Comparison of ENCODE assay signal across 15 cellular contexts in the genomic region with DNA sequence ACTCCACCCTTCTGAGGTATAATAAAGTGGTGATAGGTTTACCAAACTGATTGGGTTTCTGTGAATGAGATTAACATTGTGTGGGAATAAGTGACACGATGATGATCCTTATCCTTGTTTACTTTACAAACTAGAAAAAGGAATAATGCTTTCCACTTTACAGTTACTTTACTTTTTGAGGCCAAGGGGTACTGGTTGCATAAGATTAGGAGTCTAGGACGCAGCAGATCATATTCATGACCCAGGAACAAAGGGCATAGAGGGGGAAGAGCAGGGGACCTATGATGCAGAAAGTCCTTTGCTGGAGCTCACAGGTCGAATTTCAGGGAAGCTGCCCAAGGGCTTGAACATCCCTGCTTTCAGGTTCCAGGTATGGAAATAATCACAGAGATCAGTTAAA. TPM values are rescaled to one million over a fixed set of nuclear protein-coding genes. Genes with fewer than 3 reads are reported as not detected.
DNase-seq lines count a peak whose midpoint lies in the region; ATAC-seq and TF ChIP-seq lines count a peak whose summit lies in the region.
"Had no signal": no experiment of that assay in that cellular context is flagged by ENCODE, and none has a peak within 500 bp of the region (broad histone marks: within the 10 kb centered on the region; RNA-seq: fewer than 3 reads in every experiment).

No MANE protein-coding gene starts in this region.

- peaks cover 19% of the 10 kb centered on the region for H3K4me1 ChIP-seq in CD8-positive, alpha-beta memory T cell (ENCODE audit: insufficient read depth, low read length)
- H3K4me1 ChIP-seq in left lung (peaks cover 3 to 32% of the 10 kb centered on the region in 2 donors), skeletal muscle tissue (ENCODE audit: control insufficient read depth in 3 of 3, insufficient read depth in 3 of 3, low read length in 3 of 3) (peaks cover 26 to 49% (median 27%) of the 10 kb centered on the region in 3 donors)
- H3K4me1 ChIP-seq: breast epithelium, testis had no signal

- CTCF ChIA-PET in CD8-positive, alpha-beta memory T cell (lab: Charles Lee), result no interaction called here
- CTCF ChIA-PET in GM10248 (lab: Yijun Ruan, JAX), result interaction anchor here (1.8 to 4.1 kb wide), 2 partner anchors 11 to 12 kb away, joined by 4 to 28 read pairs; no protein-coding TSS in a partner anchor

- peak overlapping the region in 3 of 8 donors; percentile 13 to 29 (median 19) for H3K27ac Mint-ChIP-seq in CD8-positive, alpha-beta memory T cell

- peaks cover 35% of the 10 kb centered on the region in 3 donors for H3K4me1 Mint-ChIP-seq in CD8-positive, alpha-beta memory T cell

- H3K27me3 Mint-ChIP-seq in CD8-positive, alpha-beta memory T cell, result no peaks in the 10 kb centered on the region

- DNase-seq in CD8-positive, alpha-beta memory T cell, result no peak
- no peak for DNase-seq in WERI-Rb-1
- no peak for DNase-seq in left lung
- DNase-seq in GM10248 (ENCODE audit: extremely low spot score), result no peak
- no peak for DNase-seq in effector CD4-positive, alpha-beta T cell
- DNase-seq: activated CD8-positive, alpha-beta memory T cell treated with anti-CD3 and anti-CD28 coated beads, Interleukin-2, amount 50 U/mL, for 48 hours; activated naive CD4-positive, alpha-beta T cell treated with anti-CD3 and anti-CD28 coated beads, Interleukin-2, amount 50 U/mL, for 16 hours; effector memory CD4-positive, alpha-beta T cell; NCI-H187; NCI-H748 treated with DMSO at 0.1 percent for 48 hours; testis had no signal

- TF ChIP-seq CTCF in WERI-Rb-1 (IDR thresholded peaks at IDR 0.05; ENCODE audit: low read depth, low read length) (no peak), left lung (IDR thresholded peaks at IDR 0.05) (no peak), GM10248 (IDR thresholded peaks at IDR 0.05; ENCODE audit: control extremely low read depth, extremely low read depth, low read depth, missing control alignments) (no peak)

- no peak overlapping the region for H3K9ac ChIP-seq in skeletal muscle tissue (ENCODE audit: low read depth in 1 of 3, low read length in 3 of 3)

- no peaks in the 10 kb centered on the region for H3K9me3 Mint-ChIP-seq in CD8-positive, alpha-beta memory T cell

- H3K4me3 Mint-ChIP-seq in CD8-positive, alpha-beta memory T cell, result peak overlapping the region in 6 of 7 donors; percentile 34 to 87 (median 82)

- no peaks in the 10 kb centered on the region for H3K27me3 ChIP-seq in CD8-positive, alpha-beta memory T cell (ENCODE audit: insufficient read depth, low read length, poor library complexity, severe bottlenecking)
- H3K27me3 ChIP-seq in WERI-Rb-1 (ENCODE audit: insufficient read depth, low read depth, severe bottlenecking), result no peaks in the 10 kb centered on the region
- no peaks in the 10 kb centered on the region for H3K27me3 ChIP-seq in left lung
- no peaks in the 10 kb centered on the region for H3K27me3 ChIP-seq in skeletal muscle tissue (ENCODE audit: control insufficient read depth in 3 of 3, insufficient read depth in 3 of 3, low read length in 3 of 3)
- H3K27me3 ChIP-seq: breast epithelium, testis had no signal

- H3K36me3 ChIP-seq in CD8-positive, alpha-beta memory T cell (ENCODE audit: insufficient read depth, low read length), result no peaks in the 10 kb centered on the region
- H3K36me3 ChIP-seq in WERI-Rb-1 (no peaks in the 10 kb centered on the region), left lung (no peaks in the 10 kb centered on the region), skeletal muscle tissue (ENCODE audit: control insufficient read depth in 3 of 3, insufficient read depth in 3 of 3, low read length in 3 of 3) (no peaks in the 10 kb centered on the region)
- H3K36me3 ChIP-seq: breast epithelium had no signal

- POLR2A ChIA-PET in CD8-positive, alpha-beta memory T cell (lab: Charles Lee), result no interaction called here
- POLR2A ChIA-PET in GM10248 (lab: Yijun Ruan, JAX), result no interaction called here

- intact Hi-C loops in left lung (cut with DNase I), result no loop called here

- H3K36me3 Mint-ChIP-seq in CD8-positive, alpha-beta memory T cell, result peaks cover under 1 to 10% (median under 1%) of the 10 kb centered on the region in 3 donors

- no peaks in the 10 kb centered on the region for H3K9me3 ChIP-seq in CD8-positive, alpha-beta memory T cell (ENCODE audit: low read length)
- H3K9me3 ChIP-seq in WERI-Rb-1 (ENCODE audit: severe bottlenecking) (no peaks in the 10 kb centered on the region), left lung (no peaks in the 10 kb centered on the region), skeletal muscle tissue (ENCODE audit: control insufficient read depth in 3 of 3, low read length in 3 of 3) (no peaks in the 10 kb centered on the region)
- H3K9me3 ChIP-seq: breast epithelium, testis had no signal

- ATAC-seq in left lung, result no peak
- no peak for ATAC-seq in GM18867 (IDR thresholded peaks at IDR 0.05; ENCODE audit: unreplicated experiment)
- ATAC-seq in GM21528 (IDR thresholded peaks at IDR 0.05; ENCODE audit: low FRiP score, unreplicated experiment), result no peak

- H3K4me3 ChIP-seq in CD8-positive, alpha-beta memory T cell (ENCODE audit: low read length), result no peak overlapping the region
- H3K4me3 ChIP-seq in WERI-Rb-1 (ENCODE audit: low read depth, low read length), result no peak overlapping the region
- H3K4me3 ChIP-seq in left lung, result no peak overlapping the region
- H3K4me3 ChIP-seq in skeletal muscle tissue (ENCODE audit: low read length in 3 of 3), result no peak overlapping the region
- H3K4me3 ChIP-seq: testis had no signal

- H3K27ac ChIP-seq in CD8-positive, alpha-beta memory T cell (ENCODE audit: low read depth, low read length), result no peak overlapping the region
- H3K27ac ChIP-seq in WERI-Rb-1 (peak overlapping the region; percentile 42; the same call in 1 of the 2 replicates), left lung (peak overlapping the region; percentile 18 to 44), skeletal muscle tissue (ENCODE audit: low read depth, low read length) (peak overlapping the region; percentile 16)
- H3K27ac ChIP-seq: testis had no signal

RNA-seq across cellular contexts. Expression of a gene that starts 20.4 kb away (rescaled TPM):
- total RNA-seq in CD8-positive, alpha-beta memory T cell, result 1 to 10 TPM; 6.6 to 7.9 TPM
- 5.3 TPM for polyA plus RNA-seq in CD8-positive, alpha-beta memory T cell
- 10 to 100 TPM; 17.3 to 20.0 TPM for total RNA-seq in left lung
- total RNA-seq in skeletal muscle tissue, result 52.2 TPM
